Comparison of ENCODE assay signal across 12 cellular contexts in genomic region chr2:221422516-221423211, GRCh38.
"Had no signal": no experiment of that assay in that cellular context is flagged by ENCODE, and none has a peak within 500 bp of the region (broad histone marks: within the 10 kb centered on the region; RNA-seq: fewer than 3 reads in every experiment).

No MANE protein-coding gene starts in this region.

- H3K9me3 ChIP-seq: heart left ventricle, left lung, testis had no signal

- H3K27me3 ChIP-seq: heart left ventricle, left lung, testis had no signal

- H3K9me3 Mint-ChIP-seq: stimulated activated naive CD8-positive, alpha-beta T cell treated with anti-CD3 and anti-CD28 coated beads, Interleukin-15, amount 100 ng/mL, for 72 hours had no signal

- H3K4me3 ChIP-seq: heart left ventricle, left lung, testis had no signal

- H3K27ac ChIP-seq: left lung, testis had no signal

- H3K4me1 ChIP-seq: left lung, testis had no signal

- ATAC-seq: activated CD4-positive, CD25-positive, alpha-beta regulatory T cell treated with anti-CD3 and anti-CD28 coated beads, Interleukin-2, amount 50 U/mL, for 24 hours; left lung; stimulated activated naive CD8-positive, alpha-beta T cell treated with anti-CD3 and anti-CD28 coated beads, Interleukin-15, amount 100 ng/mL, for 72 hours had no signal

- DNase-seq: activated effector memory CD4-positive, alpha-beta T cell treated with Interleukin-2 at 50 U/mL for 16 hours; activated T-cell treated with anti-CD3 and anti-CD28 coated beads, Interleukin-2, amount 50 U/mL, for 1 hour; amniotic stem cell; islet precursor cell; left lung; stimulated activated CD4-positive, alpha-beta T cell treated with anti-CD3 and anti-CD28 coated beads, Interleukin-2, amount 100 ng/mL, for 48 hours; stimulated activated naive CD8-positive, alpha-beta T cell treated with anti-CD3 and anti-CD28 coated beads, Interleukin-15, amount 100 ng/mL, for 72 hours; SW 1271; testis had no signal

- H3K4me1 Mint-ChIP-seq: stimulated activated naive CD8-positive, alpha-beta T cell treated with anti-CD3 and anti-CD28 coated beads, Interleukin-15, amount 100 ng/mL, for 72 hours had no signal

- H3K4me3 Mint-ChIP-seq: activated naive CD4-positive, alpha-beta T cell treated with anti-CD3 and anti-CD28 coated beads, Interleukin-2, amount 50 U/mL, for 24 hours; stimulated activated naive CD8-positive, alpha-beta T cell treated with anti-CD3 and anti-CD28 coated beads, Interleukin-15, amount 100 ng/mL, for 72 hours had no signal

- H3K27me3 Mint-ChIP-seq: activated naive CD4-positive, alpha-beta T cell treated with anti-CD3 and anti-CD28 coated beads, Interleukin-2, amount 50 U/mL, for 24 hours; stimulated activated naive CD8-positive, alpha-beta T cell treated with anti-CD3 and anti-CD28 coated beads, Interleukin-15, amount 100 ng/mL, for 72 hours had no signal

- H3K27ac Mint-ChIP-seq: activated naive CD4-positive, alpha-beta T cell treated with anti-CD3 and anti-CD28 coated beads, Interleukin-2, amount 50 U/mL, for 24 hours; stimulated activated naive CD8-positive, alpha-beta T cell treated with anti-CD3 and anti-CD28 coated beads, Interleukin-15, amount 100 ng/mL, for 72 hours had no signal
